Comparison of ENCODE assay signal across 8 cellular contexts in the genomic region with DNA sequence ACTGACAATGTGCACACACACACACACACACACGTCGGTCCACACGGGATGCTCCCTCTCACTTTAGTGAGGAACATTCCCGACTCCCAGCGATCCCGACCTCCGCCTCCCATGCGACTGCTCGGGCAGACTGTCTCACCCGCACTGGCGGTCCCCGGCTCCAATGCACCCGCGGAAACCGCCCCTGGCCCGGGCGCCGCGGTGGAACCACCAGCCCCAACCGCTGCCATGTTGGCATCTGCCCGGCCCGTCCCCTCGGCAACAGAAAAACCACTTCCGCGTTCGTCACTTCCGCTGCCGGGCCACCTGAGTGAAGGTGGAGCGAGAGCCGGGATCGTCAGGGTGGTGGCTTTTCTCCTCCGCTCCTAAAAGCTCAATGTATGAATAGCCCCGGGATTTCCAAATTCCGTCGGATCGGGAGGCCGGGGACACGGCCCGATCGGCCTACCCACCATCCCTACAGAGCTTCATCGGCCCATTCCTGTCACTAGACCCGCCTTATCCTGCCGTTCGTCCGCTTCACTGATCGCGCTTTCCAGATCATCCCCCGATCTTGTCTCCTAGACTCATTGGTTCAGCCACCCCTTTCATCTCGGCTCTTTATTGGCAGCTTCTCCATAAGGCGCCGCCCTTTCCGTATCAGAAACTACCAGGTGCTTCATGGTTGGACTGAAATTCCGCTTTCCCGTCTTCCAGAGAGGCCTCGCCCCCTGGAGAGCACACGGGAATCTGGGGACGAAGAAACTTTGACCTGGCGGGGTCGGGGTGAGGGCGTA. TPM values are rescaled to one million over a fixed set of nuclear protein-coding genes. Genes with fewer than 3 reads are reported as not detected.
DNase-seq lines count a peak whose midpoint lies in the region; TF ChIP-seq lines count a peak whose summit lies in the region.

A gene (minus strand): TSS at position 240 of the 776 bp plus-strand sequence. CDS start 10 bp downstream, at position 230.

- no peaks in the 10 kb centered on the region for H3K27me3 ChIP-seq in neutrophil

- H3K4me1 ChIP-seq in HEK293 (ENCODE audit: control insufficient read depth, insufficient read depth, low read length) (no peaks in the 10 kb centered on the region), neutrophil (ENCODE audit: control insufficient read depth in 1 of 2, insufficient read depth in 1 of 2, low read depth in 1 of 2, low read length in 1 of 2) (peaks cover 34 to 39% of the 10 kb centered on the region in 2 experiments)

- H3K9me3 ChIP-seq in HEK293 (ENCODE audit: control insufficient read depth, insufficient read depth, low read depth, low read length) (no peaks in the 10 kb centered on the region), SK-N-MC (ENCODE audit: low read depth, low read length) (no peaks in the 10 kb centered on the region), neutrophil (no peaks in the 10 kb centered on the region)

- peaks cover 55% of the 10 kb centered on the region for H3K36me3 Mint-ChIP-seq in activated naive CD4-positive, alpha-beta T cell treated with anti-CD3 and anti-CD28 coated beads for 36 hours (ENCODE audit: low read depth)

- peak within 1 kb of the TSS; percentile 79 for H3K9ac ChIP-seq in SK-N-MC (ENCODE audit: insufficient read length)

- DNase-seq in ELR (ENCODE audit: low read depth), result peak; percentile 74
- DNase-seq in NCI-H1048 (lab: John Stamatoyannopoulos, UW), result peak; percentile 9
- no peak for DNase-seq in SK-N-MC (ENCODE audit: low read depth, low spot score)
- peak; percentile 92 for DNase-seq in activated naive CD4-positive, alpha-beta T cell treated with anti-CD3 and anti-CD28 coated beads for 36 hours
- DNase-seq in germinal center (ENCODE audit: low spot score), result peak; percentile 81
- DNase-seq in superior temporal gyrus (ENCODE audit: extremely low spot score), result peak; percentile 85

- no peak for TF ChIP-seq CTCF in HEK293 (tag by site-specific recombination; IDR thresholded peaks at IDR 0.05)
- peak; percentile 9 for TF ChIP-seq CTCF in neutrophil (IDR thresholded peaks at IDR 0.05)

- peaks cover 9% of the 10 kb centered on the region for H3K27me3 Mint-ChIP-seq in activated naive CD4-positive, alpha-beta T cell treated with anti-CD3 and anti-CD28 coated beads for 36 hours (ENCODE audit: low read depth)

- H3K36me3 ChIP-seq in HEK293 (ENCODE audit: control insufficient read depth in 2 of 2, insufficient read depth in 1 of 2, low read length in 2 of 2) (peaks cover 0 to 53% of the 10 kb centered on the region in 2 experiments; a peak in 2 of 3 replicates), SK-N-MC (ENCODE audit: insufficient read depth, low read length) (peaks cover 8% of the 10 kb centered on the region; the same call in 1 of the 2 replicates), neutrophil (peaks cover 41% of the 10 kb centered on the region)

- H3K9me3 Mint-ChIP-seq in activated naive CD4-positive, alpha-beta T cell treated with anti-CD3 and anti-CD28 coated beads for 36 hours, result no peaks in the 10 kb centered on the region

- peak within 1 kb of the TSS; percentile 30; the same call in 1 of the 2 replicates for H3K27ac ChIP-seq in HEK293 (ENCODE audit: extremely low read depth, low read depth, low read length)
- H3K27ac ChIP-seq in SK-N-MC, result no peak within 1 kb of the TSS
- H3K27ac ChIP-seq in neutrophil, result peak within 1 kb of the TSS; percentile 88

- peak within 1 kb of the TSS; percentile 99 for H3K27ac Mint-ChIP-seq in activated naive CD4-positive, alpha-beta T cell treated with anti-CD3 and anti-CD28 coated beads for 36 hours

- peaks cover 34% of the 10 kb centered on the region for H3K4me1 Mint-ChIP-seq in activated naive CD4-positive, alpha-beta T cell treated with anti-CD3 and anti-CD28 coated beads for 36 hours (ENCODE audit: low read depth)

- POLR2A ChIA-PET in HEK293 (lab: Yijun Ruan, JAX), result interaction anchor here (0.6 to 2.9 kb wide), 18 partner anchors 9 to 235 kb away, joined by 3 to 21 read pairs (median 5); a partner anchor contains a TSS

- H3K4me3 ChIP-seq in HEK293 (ENCODE audit: low read depth, low read length), result peak within 1 kb of the TSS; percentile 81
- peak within 1 kb of the TSS; percentile 78 for H3K4me3 ChIP-seq in SK-N-MC
- peak within 1 kb of the TSS; percentile 69 to 76 for H3K4me3 ChIP-seq in neutrophil (ENCODE audit: low read depth in 1 of 2, low read length in 1 of 2)

- H3K4me3 Mint-ChIP-seq in activated naive CD4-positive, alpha-beta T cell treated with anti-CD3 and anti-CD28 coated beads for 36 hours, result peak within 1 kb of the TSS; percentile 95

- intact Hi-C loops in activated naive CD4-positive, alpha-beta T cell treated with anti-CD3 and anti-CD28 coated beads for 36 hours (cut with micrococcal nuclease), result loop anchor here (1.0 to 5.0 kb wide), 5 partner anchors 13 to 132 kb away; a partner anchor contains a TSS

- CTCF ChIA-PET in HEK293 (lab: Yijun Ruan, JAX), result interaction anchor here (0.7 kb wide), 1 partner anchor 57 kb away, joined by 3 read pairs; no protein-coding TSS in a partner anchor
- CTCF ChIA-PET in activated naive CD4-positive, alpha-beta T cell treated with anti-CD3 and anti-CD28 coated beads for 36 hours (lab: Charles Lee), result interaction anchor here (1.0 to 1.4 kb wide), 4 partner anchors 20 to 35 kb away, joined by 3 to 7 read pairs (median 4); no protein-coding TSS in a partner anchor

TF ChIP-seq in HEK293, 187 proteins besides CTCF, POLR2A, EP300 and RAD21 (continues in another document):
- TF ChIP-seq KLF8 (tag by site-specific recombination; IDR thresholded peaks at IDR 0.05), result 0 out of 2 replicates have a peak, but pooled peaks have one; percentile 20
- no peak for TF ChIP-seq ZBTB8A (tag by site-specific recombination; IDR thresholded peaks at IDR 0.05)
- no peak for TF ChIP-seq ZNF37A (tag by site-specific recombination; IDR thresholded peaks at IDR 0.05)
- no peak for TF ChIP-seq ZSCAN30 (tag by site-specific recombination; IDR thresholded peaks at IDR 0.05)
- no peak for TF ChIP-seq ZNF473 (tag by site-specific recombination; IDR thresholded peaks at IDR 0.05)
- TF ChIP-seq, protein P1, sequence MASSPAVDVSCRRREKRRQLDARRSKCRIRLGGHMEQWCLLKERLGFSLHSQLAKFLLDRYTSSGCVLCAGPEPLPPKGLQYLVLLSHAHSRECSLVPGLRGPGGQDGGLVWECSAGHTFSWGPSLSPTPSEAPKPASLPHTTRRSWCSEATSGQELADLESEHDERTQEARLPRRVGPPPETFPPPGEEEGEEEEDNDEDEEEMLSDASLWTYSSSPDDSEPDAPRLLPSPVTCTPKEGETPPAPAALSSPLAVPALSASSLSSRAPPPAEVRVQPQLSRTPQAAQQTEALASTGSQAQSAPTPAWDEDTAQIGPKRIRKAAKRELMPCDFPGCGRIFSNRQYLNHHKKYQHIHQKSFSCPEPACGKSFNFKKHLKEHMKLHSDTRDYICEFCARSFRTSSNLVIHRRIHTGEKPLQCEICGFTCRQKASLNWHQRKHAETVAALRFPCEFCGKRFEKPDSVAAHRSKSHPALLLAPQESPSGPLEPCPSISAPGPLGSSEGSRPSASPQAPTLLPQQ (tag by site-specific recombination; IDR thresholded peaks at IDR 0.05), result 0 out of 2 replicates have a peak, but pooled peaks have one; percentile 12
- TF ChIP-seq ZNF157 (tag by site-specific recombination; IDR thresholded peaks at IDR 0.05), result no peak
- TF ChIP-seq SP2 (tag by site-specific recombination; IDR thresholded peaks at IDR 0.05), result peak; percentile 88
- TF ChIP-seq, protein P2, sequence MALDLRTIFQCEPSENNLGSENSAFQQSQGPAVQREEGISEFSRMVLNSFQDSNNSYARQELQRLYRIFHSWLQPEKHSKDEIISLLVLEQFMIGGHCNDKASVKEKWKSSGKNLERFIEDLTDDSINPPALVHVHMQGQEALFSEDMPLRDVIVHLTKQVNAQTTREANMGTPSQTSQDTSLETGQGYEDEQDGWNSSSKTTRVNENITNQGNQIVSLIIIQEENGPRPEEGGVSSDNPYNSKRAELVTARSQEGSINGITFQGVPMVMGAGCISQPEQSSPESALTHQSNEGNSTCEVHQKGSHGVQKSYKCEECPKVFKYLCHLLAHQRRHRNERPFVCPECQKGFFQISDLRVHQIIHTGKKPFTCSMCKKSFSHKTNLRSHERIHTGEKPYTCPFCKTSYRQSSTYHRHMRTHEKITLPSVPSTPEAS (tag by site-specific recombination; IDR thresholded peaks at IDR 0.05), result peak; percentile 97
- TF ChIP-seq, protein P3, sequence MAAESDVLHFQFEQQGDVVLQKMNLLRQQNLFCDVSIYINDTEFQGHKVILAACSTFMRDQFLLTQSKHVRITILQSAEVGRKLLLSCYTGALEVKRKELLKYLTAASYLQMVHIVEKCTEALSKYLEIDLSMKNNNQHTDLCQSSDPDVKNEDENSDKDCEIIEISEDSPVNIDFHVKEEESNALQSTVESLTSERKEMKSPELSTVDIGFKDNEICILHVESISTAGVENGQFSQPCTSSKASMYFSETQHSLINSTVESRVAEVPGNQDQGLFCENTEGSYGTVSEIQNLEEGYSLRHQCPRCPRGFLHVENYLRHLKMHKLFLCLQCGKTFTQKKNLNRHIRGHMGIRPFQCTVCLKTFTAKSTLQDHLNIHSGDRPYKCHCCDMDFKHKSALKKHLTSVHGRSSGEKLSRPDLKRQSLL (tag by site-specific recombination; IDR thresholded peaks at IDR 0.05), result no peak
- no peak for TF ChIP-seq ZNF433 (tag by site-specific recombination; IDR thresholded peaks at IDR 0.05; ENCODE audit: low read depth)
- TF ChIP-seq ZNF664 (tag by site-specific recombination; IDR thresholded peaks at IDR 0.05), result no peak
- TF ChIP-seq ZNF660 (tag by site-specific recombination; IDR thresholded peaks at IDR 0.05), result peak; percentile 43; the same call in 1 of the 2 replicates
- TF ChIP-seq EGR2 (tag by site-specific recombination; IDR thresholded peaks at IDR 0.05; ENCODE audit: low read depth), result no peak
- TF ChIP-seq ZNF394 (tag by site-specific recombination; IDR thresholded peaks at IDR 0.05; ENCODE audit: borderline replicate concordance), result peak; percentile 39; the same call in 1 of the 2 replicates
- peak; percentile 66 for TF ChIP-seq ZXDB (tag by site-specific recombination; IDR thresholded peaks at IDR 0.05)
- no peak for TF ChIP-seq ZNF114 (tag by site-specific recombination; IDR thresholded peaks at IDR 0.05)
- TF ChIP-seq GLIS2 (tag by site-specific recombination; IDR thresholded peaks at IDR 0.05), result no peak
- peak; percentile 97 for TF ChIP-seq ZBTB17 (tag by site-specific recombination; IDR thresholded peaks at IDR 0.05)
- peak; percentile 80 for TF ChIP-seq YY1 (tag by site-specific recombination; IDR thresholded peaks at IDR 0.05)
- no peak for TF ChIP-seq ZNF140 (tag by site-specific recombination; IDR thresholded peaks at IDR 0.05)
- no peak for TF ChIP-seq SALL2 (tag by site-specific recombination; IDR thresholded peaks at IDR 0.05; ENCODE audit: borderline replicate concordance)
- no peak for TF ChIP-seq ZNF747 (tag by site-specific recombination; IDR thresholded peaks at IDR 0.05)
- no peak for TF ChIP-seq ZNF548 (tag by site-specific recombination; IDR thresholded peaks at IDR 0.05)
- TF ChIP-seq ZNF558 (tag by site-specific recombination; IDR thresholded peaks at IDR 0.05), result no peak

RNA-seq across cellular contexts. Expression of the gene that starts here (rescaled TPM):
- total RNA-seq in activated naive CD4-positive, alpha-beta T cell treated with anti-CD3 and anti-CD28 coated beads for 36 hours, result 10 to 100 TPM; 23.9 to 26.7 TPM
